8 cellular contexts compared by ENCODE assay signal in genomic region chr11:73350908-73351636, GRCh38. TPM values are rescaled to one million over a fixed set of nuclear protein-coding genes. Genes with fewer than 3 reads are reported as not detected.
A peak's percentile ranks its signal among the peaks of the same experiment; 100 is the strongest.
DNase-seq lines count a peak whose midpoint lies in the region; ATAC-seq and TF ChIP-seq lines count a peak whose summit lies in the region.

No MANE protein-coding gene starts in this region.

- H2BK15ac ChIP-seq in H9 (ENCODE audit: low read depth, low read length), result no peak overlapping the region

- no peak overlapping the region for H2BK120ac ChIP-seq in H9 (ENCODE audit: low read depth, low read length, poor library complexity, severe bottlenecking)

- WGBS in H9 (ENCODE audit: extremely low coverage, insufficient read length, low lambda C conversion rate), result no CpG with 5 or more reads among the region's 16 CpGs

- H3K9ac ChIP-seq in H9 (ENCODE audit: extremely low read depth, insufficient read length, low read length), result no peak overlapping the region

- TF ChIP-seq CTCF in H9 (conservative IDR thresholded peaks at IDR 0.05), result peak; percentile 99

- H3K9me3 Mint-ChIP-seq in H9 (no peaks in the 10 kb centered on the region; a peak in 1 of 5 replicates), memory B cell (no peaks in the 10 kb centered on the region)
- H3K9me3 Mint-ChIP-seq in activated CD4-positive, alpha-beta T cell treated with anti-CD3 and anti-CD28 coated beads, Interleukin-2, amount 10 ng/mL, durations not matched to agents 24 days and 14 days, result no peaks in the 10 kb centered on the region

- H3K79me2 ChIP-seq in H9 (ENCODE audit: insufficient read depth, low read length), result no peaks in the 10 kb centered on the region

- H2BK12ac ChIP-seq in H9 (ENCODE audit: insufficient read length, low read depth, low read length), result no peak overlapping the region

- peak; percentile 90 for DNase-seq in AG20443 (ENCODE audit: low spot score)
- peak; percentile 56 for DNase-seq in H9
- peak; percentile 49 for DNase-seq in NCI-H460 (ENCODE audit: extremely low read depth, low read depth)
- peak; percentile 89 for DNase-seq in activated CD4-positive, alpha-beta T cell treated with anti-CD3 and anti-CD28 coated beads, Interleukin-2, amount 10 ng/mL, durations not matched to agents 24 days and 14 days
- peak; percentile 60 to 67 for DNase-seq in dermis microvascular lymphatic vessel endothelial cell (ENCODE audit: low read depth in 2 of 2)
- peak; percentile 51 to 69 for DNase-seq in memory B cell (ENCODE audit: low spot score in 2 of 2)
- DNase-seq in stimulated activated CD8-positive, alpha-beta memory T cell treated with anti-CD3 and anti-CD28 coated beads, Interleukin-2, amount 100 ng/mL, for 1 hour (ENCODE audit: low read depth in 2 of 2), result peak; percentile 26 to 28

- H3K4me2 ChIP-seq in H9 (ENCODE audit: insufficient read depth, insufficient read length, low read length), result no peak overlapping the region

- peak; percentile 95 for ATAC-seq in memory B cell (ENCODE audit: low read depth)
- no peak for ATAC-seq in GM21529 (IDR thresholded peaks at IDR 0.05; ENCODE audit: unreplicated experiment)

- H3K27ac ChIP-seq in H9 (ENCODE audit: insufficient read length, low read depth, low read length), result no peak overlapping the region

- H3K27ac Mint-ChIP-seq in H9 (no peak overlapping the region), memory B cell (peak overlapping the region; percentile 54)
- H3K27ac Mint-ChIP-seq in activated CD4-positive, alpha-beta T cell treated with anti-CD3 and anti-CD28 coated beads, Interleukin-2, amount 10 ng/mL, durations not matched to agents 24 days and 14 days, result peak overlapping the region; percentile 27

- no peak overlapping the region for H3K23ac ChIP-seq in H9 (ENCODE audit: insufficient read length, low read depth, low read length)

- no peak overlapping the region for H2BK5ac ChIP-seq in H9 (ENCODE audit: insufficient read length, low read length)

- H3K36me3 Mint-ChIP-seq in H9 (ENCODE audit: insufficient read depth in 1 of 3, low read depth in 3 of 3), result peaks cover 3 to 4% (median 3%) of the 10 kb centered on the region in 3 experiments; a peak in 4 of 7 replicates
- H3K36me3 Mint-ChIP-seq in activated CD4-positive, alpha-beta T cell treated with anti-CD3 and anti-CD28 coated beads, Interleukin-2, amount 10 ng/mL, durations not matched to agents 24 days and 14 days (ENCODE audit: low read depth), result no peaks in the 10 kb centered on the region
- H3K36me3 Mint-ChIP-seq in memory B cell, result no peaks in the 10 kb centered on the region

- H3K27me3 ChIP-seq in H9 (ENCODE audit: insufficient read depth, low read length), result no peaks in the 10 kb centered on the region

- no peak overlapping the region for H4K8ac ChIP-seq in H9 (replicated peaks; ENCODE audit: insufficient read length, low read depth, low read length)

- no peak overlapping the region for H3K18ac ChIP-seq in H9 (ENCODE audit: insufficient read length, low read depth, low read length)

- H3K14ac ChIP-seq in H9 (ENCODE audit: insufficient read depth, low read length), result no peak overlapping the region

- H4K91ac ChIP-seq in H9 (ENCODE audit: insufficient read length, low read depth, low read length), result no peak overlapping the region

- intact Hi-C loops in activated CD4-positive, alpha-beta T cell treated with anti-CD3 and anti-CD28 coated beads, Interleukin-2, amount 10 ng/mL, durations not matched to agents 24 days and 14 days (cut with micrococcal nuclease), result loop anchor here (1.0 kb wide), 3 partner anchors 25 to 309 kb away; partner anchors contain the start of gene RELT

- no peaks in the 10 kb centered on the region for H3K79me1 ChIP-seq in H9 (ENCODE audit: insufficient read depth, low read depth, low read length, poor library complexity, severe bottlenecking)

- H3K4me1 Mint-ChIP-seq in H9 (peaks cover 9 to 10% of the 10 kb centered on the region in 2 experiments; a peak in 3 of 4 replicates), memory B cell (peaks cover 2% of the 10 kb centered on the region)
- peaks cover 9% of the 10 kb centered on the region for H3K4me1 Mint-ChIP-seq in activated CD4-positive, alpha-beta T cell treated with anti-CD3 and anti-CD28 coated beads, Interleukin-2, amount 10 ng/mL, durations not matched to agents 24 days and 14 days

- no peaks in the 10 kb centered on the region for H3K23me2 ChIP-seq in H9 (ENCODE audit: insufficient read length, low read depth, low read length, poor library complexity, severe bottlenecking)

- H3K4me1 ChIP-seq in H9 (ENCODE audit: insufficient read depth, low read length), result no peaks in the 10 kb centered on the region

- no peak overlapping the region for H4K5ac ChIP-seq in H9 (ENCODE audit: insufficient read length, low read depth, low read length)

- H2AK5ac ChIP-seq in H9 (ENCODE audit: insufficient read length, low read length), result no peak overlapping the region

- no peak overlapping the region for H2AFZ ChIP-seq in H9 (ENCODE audit: low read length)

- H3K27me3 Mint-ChIP-seq in H9 (ENCODE audit: low read depth), result peaks cover 4% of the 10 kb centered on the region
- H3K27me3 Mint-ChIP-seq in activated CD4-positive, alpha-beta T cell treated with anti-CD3 and anti-CD28 coated beads, Interleukin-2, amount 10 ng/mL, durations not matched to agents 24 days and 14 days, result peaks cover 12% of the 10 kb centered on the region
- peaks cover 6% of the 10 kb centered on the region for H3K27me3 Mint-ChIP-seq in memory B cell

- H3K56ac ChIP-seq in H9 (ENCODE audit: insufficient read length, low read depth, low read length), result no peak overlapping the region

- H2BK20ac ChIP-seq in H9 (ENCODE audit: low read depth, low read length, poor library complexity, severe bottlenecking), result no peak overlapping the region

- H3T11ph ChIP-seq in H9 (ENCODE audit: low read length), result no peak overlapping the region

- no peak overlapping the region for H3K4me3 Mint-ChIP-seq in H9
- H3K4me3 Mint-ChIP-seq in activated CD4-positive, alpha-beta T cell treated with anti-CD3 and anti-CD28 coated beads, Interleukin-2, amount 10 ng/mL, durations not matched to agents 24 days and 14 days, result no peak overlapping the region
- no peak overlapping the region for H3K4me3 Mint-ChIP-seq in memory B cell

- no peaks in the 10 kb centered on the region for H3K9me3 ChIP-seq in H9 (ENCODE audit: control insufficient read depth, low read depth, low read length)

- H3K4ac ChIP-seq in H9 (ENCODE audit: low read depth, low read length), result no peak overlapping the region

- H4K20me1 ChIP-seq in H9 (ENCODE audit: control insufficient read depth, insufficient read depth, insufficient read length), result no peaks in the 10 kb centered on the region

RNA-seq across cellular contexts. Expression of gene RELT, which starts 25.1 kb away (rescaled TPM):
- total RNA-seq in H9 (2021) (10.2 TPM in 2 replicates), dermis microvascular lymphatic vessel endothelial cell (4.5 and 4.8 TPM in 2 replicates)
- 2.3 and 3.1 TPM in 2 replicates for total RNA-seq in NCI-H460 (2014; rRNA removed; shearing (Covaris generic))
- 18.0 and 22.0 TPM in 2 replicates for polyA plus RNA-seq in NCI-H460 (2014; cell fraction: nucleus; rRNA removed)
- total RNA-seq in activated CD4-positive, alpha-beta T cell treated with anti-CD3 and anti-CD28 coated beads, Interleukin-2, amount 10 ng/mL, durations not matched to agents 24 days and 14 days, result 35.0 and 38.5 TPM in 2 replicates

RNA-seq across cellular contexts. Expression of gene ARHGEF17, which starts 43.0 kb away (rescaled TPM):
- total RNA-seq in H9 (2021) (6.2 and 7.4 TPM in 2 replicates), dermis microvascular lymphatic vessel endothelial cell (29.8 and 59.0 TPM in 2 replicates)
- total RNA-seq in NCI-H460 (2014; rRNA removed; shearing (Covaris generic)), result 3.7 and 4.0 TPM in 2 replicates
- 13.2 and 25.1 TPM in 2 replicates for polyA plus RNA-seq in NCI-H460 (2014; cell fraction: nucleus; rRNA removed)
- 0.05 TPM in 1 of 2 replicates, not detected in the other for total RNA-seq in activated CD4-positive, alpha-beta T cell treated with anti-CD3 and anti-CD28 coated beads, Interleukin-2, amount 10 ng/mL, durations not matched to agents 24 days and 14 days

Comparison
In these comparisons a context has a peak if more than half of its experiments do, and no peak if none do; other contexts are left out.
1. DNase-seq: peak in every context shown above with its lines; median percentile 90 in AG20443; 89 in activated CD4-positive, alpha-beta T cell treated with anti-CD3 and anti-CD28 coated beads, Interleukin-2, amount 10 ng/mL, durations not matched to agents 24 days and 14 days; 64 in dermis microvascular lymphatic vessel endothelial cell; 60 in memory B cell; 56 in H9; 49 in NCI-H460; 27 in stimulated activated CD8-positive, alpha-beta memory T cell treated with anti-CD3 and anti-CD28 coated beads, Interleukin-2, amount 100 ng/mL, for 1 hour.
2. H3K27ac Mint-ChIP-seq: peak in activated CD4-positive, alpha-beta T cell treated with anti-CD3 and anti-CD28 coated beads, Interleukin-2, amount 10 ng/mL, durations not matched to agents 24 days and 14 days (single experiment) and memory B cell (single experiment); none in H9 (0 of 3).